Comparison of ENCODE assay signal across 1 cellular context in genomic region chr7:55187701-55188491, GRCh38.
TF ChIP-seq lines count a peak whose summit lies in the region.

No MANE protein-coding gene starts in this region.

TF ChIP-seq in HepG2, 621 proteins besides CTCF, POLR2A, EP300 and RAD21 (continued from another document and continues in another):
- TF ChIP-seq ZGPAT (CRISPR knock-in tag; IDR thresholded peaks at IDR 0.05) = no peak
- TF ChIP-seq ZNF317 (CRISPR knock-in tag; IDR thresholded peaks at IDR 0.05) = no peak
- TF ChIP-seq ZNF441 (CRISPR knock-in tag; IDR thresholded peaks at IDR 0.05; ENCODE audit: borderline replicate concordance) = no peak
- TF ChIP-seq E2F1 (CRISPR knock-in tag; IDR thresholded peaks at IDR 0.05) = no peak
- peak; percentile 38; the same call in 1 of the 2 replicates for TF ChIP-seq ELF4 (CRISPR knock-in tag; IDR thresholded peaks at IDR 0.05; ENCODE audit: borderline replicate concordance)
- no peak for TF ChIP-seq ZFP37 (CRISPR knock-in tag; IDR thresholded peaks at IDR 0.05; ENCODE audit: borderline replicate concordance)
- 0 out of 2 replicates have a peak, but pooled peaks have one; percentile 22 for TF ChIP-seq SAFB2 (CRISPR knock-in tag; IDR thresholded peaks at IDR 0.05; ENCODE audit: borderline replicate concordance, low read depth)
- no peak for TF ChIP-seq POGZ (CRISPR knock-in tag; IDR thresholded peaks at IDR 0.05)
- TF ChIP-seq ZNF230 (CRISPR knock-in tag; IDR thresholded peaks at IDR 0.05) = no peak; the same call in 1 of the 2 replicates
- no peak for TF ChIP-seq PHF5A (CRISPR knock-in tag; IDR thresholded peaks at IDR 0.05; ENCODE audit: low read depth, unreplicated experiment)
- no peak for TF ChIP-seq PAXIP1 (CRISPR knock-in tag; conservative IDR thresholded peaks at IDR 0.05)
- TF ChIP-seq CEBPZ (IDR thresholded peaks at IDR 0.05; ENCODE audit: low read length) = no peak
- no peak for TF ChIP-seq ZBTB33 (CRISPR knock-in tag; IDR thresholded peaks at IDR 0.05)
- TF ChIP-seq PRDM10 (CRISPR knock-in tag; IDR thresholded peaks at IDR 0.05; ENCODE audit: low read depth) = 0 out of 2 replicates have a peak, but pooled peaks have one; percentile 4
- TF ChIP-seq XBP1 (CRISPR knock-in tag; IDR thresholded peaks at IDR 0.05) = no peak
- TF ChIP-seq ZNF460 (CRISPR knock-in tag; IDR thresholded peaks at IDR 0.05; ENCODE audit: borderline replicate concordance) = no peak
- TF ChIP-seq MYC (CRISPR knock-in tag; IDR thresholded peaks at IDR 0.05; ENCODE audit: borderline replicate concordance) = peak; percentile 54
- peak; percentile 39; the same call in 1 of the 2 replicates for TF ChIP-seq ZNF777 (CRISPR knock-in tag; IDR thresholded peaks at IDR 0.05)
- no peak for TF ChIP-seq SOX13 (IDR thresholded peaks at IDR 0.05)
- no peak for TF ChIP-seq SOX13 (CRISPR knock-in tag; conservative IDR thresholded peaks at IDR 0.05 in 1 of 2, IDR thresholded peaks at IDR 0.05 in 1 of 2)
- TF ChIP-seq ZBTB42 (CRISPR knock-in tag; IDR thresholded peaks at IDR 0.05) = no peak
- TF ChIP-seq ZBTB2 (CRISPR knock-in tag; IDR thresholded peaks at IDR 0.05; ENCODE audit: low read depth) = no peak
- TF ChIP-seq NFKB2 (CRISPR knock-in tag; IDR thresholded peaks at IDR 0.05; ENCODE audit: borderline replicate concordance) = 0 out of 2 replicates have a peak, but pooled peaks have one; percentile 18
- peak; percentile 86 for TF ChIP-seq ZBTB10 (CRISPR knock-in tag; IDR thresholded peaks at IDR 0.05; ENCODE audit: borderline replicate concordance)
- TF ChIP-seq PTBP1 (IDR thresholded peaks at IDR 0.05; ENCODE audit: low read depth, low read length, poor library complexity, severe bottlenecking) = no peak
- no peak for TF ChIP-seq ZNF850 (CRISPR knock-in tag; conservative IDR thresholded peaks at IDR 0.05)
- no peak for TF ChIP-seq ZNF569 (CRISPR knock-in tag; IDR thresholded peaks at IDR 0.05; ENCODE audit: borderline replicate concordance)
- peak; percentile 7; the same call in 1 of the 2 replicates for TF ChIP-seq ETV5 (CRISPR knock-in tag; IDR thresholded peaks at IDR 0.05; ENCODE audit: borderline replicate concordance)
- TF ChIP-seq TGIF2 (CRISPR knock-in tag; IDR thresholded peaks at IDR 0.05) = no peak
- TF ChIP-seq ZNF879 (CRISPR knock-in tag; IDR thresholded peaks at IDR 0.05) = 0 out of 2 replicates have a peak, but pooled peaks have one; percentile 14
- TF ChIP-seq ZNF775 (CRISPR knock-in tag; IDR thresholded peaks at IDR 0.05; ENCODE audit: borderline replicate concordance) = no peak
- no peak for TF ChIP-seq SIX1 (CRISPR knock-in tag; IDR thresholded peaks at IDR 0.05; ENCODE audit: borderline replicate concordance)
- TF ChIP-seq THYN1 (CRISPR knock-in tag; IDR thresholded peaks at IDR 0.05; ENCODE audit: borderline replicate concordance, low read depth) = no peak
- TF ChIP-seq AGO1 (IDR thresholded peaks at IDR 0.05; ENCODE audit: low read depth, low read length, poor library complexity, severe bottlenecking) = no peak
- no peak for TF ChIP-seq FOSL2 (CRISPR knock-in tag; IDR thresholded peaks at IDR 0.05)
- peak; percentile 24; the same call in 1 of the 2 replicates for TF ChIP-seq MYPOP (CRISPR knock-in tag; IDR thresholded peaks at IDR 0.05)
- 0 out of 2 replicates have a peak, but pooled peaks have one; percentile 8 for TF ChIP-seq PAX8 (CRISPR knock-in tag; IDR thresholded peaks at IDR 0.05; ENCODE audit: borderline replicate concordance)
- TF ChIP-seq PHF21A (CRISPR knock-in tag; IDR thresholded peaks at IDR 0.05) = peak; percentile 31; the same call in 1 of the 2 replicates
- no peak for TF ChIP-seq SP140L (CRISPR knock-in tag; IDR thresholded peaks at IDR 0.05; ENCODE audit: borderline replicate concordance)
